1 cellular context compared by ENCODE assay signal in the genomic region with DNA sequence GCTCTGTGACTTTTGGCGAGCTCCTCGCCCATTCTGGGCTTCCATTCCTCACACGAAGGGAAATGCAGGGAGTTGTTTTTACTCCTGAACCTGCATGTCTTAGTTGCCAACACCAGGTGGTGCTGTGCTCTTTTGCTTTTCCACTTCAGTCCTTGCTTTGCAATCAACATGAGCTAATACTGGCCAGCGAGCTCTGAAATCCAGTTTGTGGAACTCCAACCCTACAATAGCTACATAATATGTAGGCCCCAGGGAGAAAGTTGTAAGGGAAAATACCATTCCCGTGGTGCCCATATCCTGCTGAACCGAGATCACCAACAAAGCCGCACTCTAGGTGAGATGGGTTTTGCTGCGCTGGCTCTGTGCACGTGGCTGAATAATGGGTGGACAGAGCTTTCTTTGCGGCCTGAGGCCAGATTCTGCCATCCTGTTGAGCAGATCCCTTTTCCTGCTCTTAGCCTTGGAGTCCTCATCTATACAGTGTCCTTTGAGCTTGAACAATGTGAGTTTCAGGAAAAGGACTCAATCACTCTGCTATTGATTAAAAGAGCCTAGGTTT.
TF ChIP-seq lines count a peak whose summit lies in the region.

No MANE protein-coding gene starts in this region.

TF ChIP-seq in K562, 482 proteins besides CTCF, POLR2A, EP300 and RAD21 (continued from another document and continues in another):
- TF ChIP-seq CSDE1 (IDR thresholded peaks at IDR 0.05) (no peak), ZNF668 (CRISPR knock-in tag; IDR thresholded peaks at IDR 0.05) (peak; percentile 82; the same call in 1 of the 2 replicates), MEIS2 (IDR thresholded peaks at IDR 0.05; ENCODE audit: partially characterized antibody) (no peak), TCF7 (IDR thresholded peaks at IDR 0.05; ENCODE audit: borderline replicate concordance) (no peak), RFX7 (CRISPR knock-in tag; IDR thresholded peaks at IDR 0.05) (no peak), GATAD2A (IDR thresholded peaks at IDR 0.05) (no peak), MCM5 (IDR thresholded peaks at IDR 0.05; ENCODE audit: low read depth) (no peak), KLF10 (CRISPR knock-in tag; IDR thresholded peaks at IDR 0.05) (no peak), FOS (IDR thresholded peaks at IDR 0.05; ENCODE audit: extremely low read depth, insufficient read length) (no peak), MTA3 (IDR thresholded peaks at IDR 0.05; ENCODE audit: borderline replicate concordance) (0 out of 2 replicates have a peak, but pooled peaks have one; percentile 58), FOSL1 (tag; conservative IDR thresholded peaks at IDR 0.05) (peak; percentile 40; the same call in 1 of the 2 replicates), NCOA1 (IDR thresholded peaks at IDR 0.05; ENCODE audit: low read depth) (no peak), ZBTB8A (IDR thresholded peaks at IDR 0.05; ENCODE audit: partially characterized antibody) (no peak), KDM4B (IDR thresholded peaks at IDR 0.05; ENCODE audit: borderline replicate concordance in 2 of 2, low read depth in 1 of 2) (no peak), GATA2 (CRISPR knock-in tag; IDR thresholded peaks at IDR 0.05) (no peak), KAT2B (IDR thresholded peaks at IDR 0.05; ENCODE audit: low read depth, low read length) (no peak), ZNF699 (CRISPR knock-in tag; IDR thresholded peaks at IDR 0.05; ENCODE audit: insufficient replicate concordance) (no peak), ZBTB17 (CRISPR knock-in tag; IDR thresholded peaks at IDR 0.05) (peak; percentile 82), RCOR1 (IDR thresholded peaks at IDR 0.05; ENCODE audit: borderline replicate concordance in 1 of 2, low read depth in 2 of 2, low read length in 2 of 2) (peak in 1 of 2 experiments; percentile 83; a peak in 1 of 4 replicates), CCNT2 (IDR thresholded peaks at IDR 0.05; ENCODE audit: borderline replicate concordance, extremely low read depth, insufficient read length, low read depth, low read length) (no peak), KLF16 (IDR thresholded peaks at IDR 0.05) (peak; percentile 65), MYBL2 (IDR thresholded peaks at IDR 0.05; ENCODE audit: low read depth) (no peak), MYBL2 (CRISPR knock-in tag; IDR thresholded peaks at IDR 0.05; ENCODE audit: borderline replicate concordance) (no peak), EGR1 (conservative IDR thresholded peaks at IDR 0.05) (no peak), PCBP2 (IDR thresholded peaks at IDR 0.05; ENCODE audit: low read depth, low read length, poor library complexity, severe bottlenecking) (no peak), BHLHE40 (IDR thresholded peaks at IDR 0.05; ENCODE audit: low read length) (0 out of 2 replicates have a peak, but pooled peaks have one; percentile 17), JUN (IDR thresholded peaks at IDR 0.05; ENCODE audit: borderline replicate concordance, low read depth, low read length) (peak; percentile 40; the same call in 1 of the 2 replicates), JUN (CRISPR knock-in tag; IDR thresholded peaks at IDR 0.05; ENCODE audit: borderline replicate concordance) (no peak), GTF2F1 (IDR thresholded peaks at IDR 0.05; ENCODE audit: low read depth, low read length) (no peak), XRCC4 (IDR thresholded peaks at IDR 0.05; ENCODE audit: extremely low read depth, insufficient read depth, insufficient read length) (no peak), ZNF316 (IDR thresholded peaks at IDR 0.05) (no peak), DMBX1 (CRISPR knock-in tag; IDR thresholded peaks at IDR 0.05; ENCODE audit: borderline replicate concordance) (peak; percentile 97), TCF3 (CRISPR knock-in tag; IDR thresholded peaks at IDR 0.05) (no peak; the same call in 1 of the 2 replicates), ZNF197 (CRISPR knock-in tag; IDR thresholded peaks at IDR 0.05; ENCODE audit: low read depth) (peak; percentile 76), CREB1 (IDR thresholded peaks at IDR 0.05) (peak; percentile 16; the same call in 1 of the 2 replicates), CREB1 (CRISPR knock-in tag; IDR thresholded peaks at IDR 0.05) (peak; percentile 55; the same call in 1 of the 2 replicates), HNRNPL (IDR thresholded peaks at IDR 0.05; ENCODE audit: low read depth, low read length) (no peak), LCOR (CRISPR knock-in tag; IDR thresholded peaks at IDR 0.05) (no peak), ZNF311 (CRISPR knock-in tag; IDR thresholded peaks at IDR 0.05) (peak; percentile 82), ZNF175 (CRISPR knock-in tag; IDR thresholded peaks at IDR 0.05; ENCODE audit: low read depth) (peak; percentile 92)
- TF ChIP-seq, protein P1, sequence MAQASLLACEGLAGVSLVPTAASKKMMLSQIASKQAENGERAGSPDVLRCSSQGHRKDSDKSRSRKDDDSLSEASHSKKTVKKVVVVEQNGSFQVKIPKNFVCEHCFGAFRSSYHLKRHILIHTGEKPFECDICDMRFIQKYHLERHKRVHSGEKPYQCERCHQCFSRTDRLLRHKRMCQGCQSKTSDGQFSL (CRISPR knock-in tag; IDR thresholded peaks at IDR 0.05), result no peak
- TF ChIP-seq, protein P1 (tag; IDR thresholded peaks at IDR 0.05), result peak in 1 of 2 experiments; percentile 35; a peak in 1 of 4 replicates
- TF ChIP-seq, protein P2, sequence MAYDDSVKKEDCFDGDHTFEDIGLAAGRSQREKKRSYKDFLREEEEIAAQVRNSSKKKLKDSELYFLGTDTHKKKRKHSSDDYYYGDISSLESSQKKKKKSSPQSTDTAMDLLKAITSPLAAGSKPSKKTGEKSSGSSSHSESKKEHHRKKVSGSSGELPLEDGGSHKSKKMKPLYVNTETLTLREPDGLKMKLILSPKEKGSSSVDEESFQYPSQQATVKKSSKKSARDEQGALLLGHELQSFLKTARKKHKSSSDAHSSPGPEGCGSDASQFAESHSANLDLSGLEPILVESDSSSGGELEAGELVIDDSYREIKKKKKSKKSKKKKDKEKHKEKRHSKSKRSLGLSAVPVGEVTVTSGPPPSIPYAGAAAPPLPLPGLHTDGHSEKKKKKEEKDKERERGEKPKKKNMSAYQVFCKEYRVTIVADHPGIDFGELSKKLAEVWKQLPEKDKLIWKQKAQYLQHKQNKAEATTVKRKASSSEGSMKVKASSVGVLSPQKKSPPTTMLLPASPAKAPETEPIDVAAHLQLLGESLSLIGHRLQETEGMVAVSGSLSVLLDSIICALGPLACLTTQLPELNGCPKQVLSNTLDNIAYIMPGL (CRISPR knock-in tag; IDR thresholded peaks at IDR 0.05), result peak; percentile 79
- TF ChIP-seq, protein P3, sequence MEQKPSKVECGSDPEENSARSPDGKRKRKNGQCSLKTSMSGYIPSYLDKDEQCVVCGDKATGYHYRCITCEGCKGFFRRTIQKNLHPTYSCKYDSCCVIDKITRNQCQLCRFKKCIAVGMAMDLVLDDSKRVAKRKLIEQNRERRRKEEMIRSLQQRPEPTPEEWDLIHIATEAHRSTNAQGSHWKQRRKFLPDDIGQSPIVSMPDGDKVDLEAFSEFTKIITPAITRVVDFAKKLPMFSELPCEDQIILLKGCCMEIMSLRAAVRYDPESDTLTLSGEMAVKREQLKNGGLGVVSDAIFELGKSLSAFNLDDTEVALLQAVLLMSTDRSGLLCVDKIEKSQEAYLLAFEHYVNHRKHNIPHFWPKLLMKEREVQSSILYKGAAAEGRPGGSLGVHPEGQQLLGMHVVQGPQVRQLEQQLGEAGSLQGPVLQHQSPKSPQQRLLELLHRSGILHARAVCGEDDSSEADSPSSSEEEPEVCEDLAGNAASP (IDR thresholded peaks at IDR 0.05), result no peak
- TF ChIP-seq, protein P4, sequence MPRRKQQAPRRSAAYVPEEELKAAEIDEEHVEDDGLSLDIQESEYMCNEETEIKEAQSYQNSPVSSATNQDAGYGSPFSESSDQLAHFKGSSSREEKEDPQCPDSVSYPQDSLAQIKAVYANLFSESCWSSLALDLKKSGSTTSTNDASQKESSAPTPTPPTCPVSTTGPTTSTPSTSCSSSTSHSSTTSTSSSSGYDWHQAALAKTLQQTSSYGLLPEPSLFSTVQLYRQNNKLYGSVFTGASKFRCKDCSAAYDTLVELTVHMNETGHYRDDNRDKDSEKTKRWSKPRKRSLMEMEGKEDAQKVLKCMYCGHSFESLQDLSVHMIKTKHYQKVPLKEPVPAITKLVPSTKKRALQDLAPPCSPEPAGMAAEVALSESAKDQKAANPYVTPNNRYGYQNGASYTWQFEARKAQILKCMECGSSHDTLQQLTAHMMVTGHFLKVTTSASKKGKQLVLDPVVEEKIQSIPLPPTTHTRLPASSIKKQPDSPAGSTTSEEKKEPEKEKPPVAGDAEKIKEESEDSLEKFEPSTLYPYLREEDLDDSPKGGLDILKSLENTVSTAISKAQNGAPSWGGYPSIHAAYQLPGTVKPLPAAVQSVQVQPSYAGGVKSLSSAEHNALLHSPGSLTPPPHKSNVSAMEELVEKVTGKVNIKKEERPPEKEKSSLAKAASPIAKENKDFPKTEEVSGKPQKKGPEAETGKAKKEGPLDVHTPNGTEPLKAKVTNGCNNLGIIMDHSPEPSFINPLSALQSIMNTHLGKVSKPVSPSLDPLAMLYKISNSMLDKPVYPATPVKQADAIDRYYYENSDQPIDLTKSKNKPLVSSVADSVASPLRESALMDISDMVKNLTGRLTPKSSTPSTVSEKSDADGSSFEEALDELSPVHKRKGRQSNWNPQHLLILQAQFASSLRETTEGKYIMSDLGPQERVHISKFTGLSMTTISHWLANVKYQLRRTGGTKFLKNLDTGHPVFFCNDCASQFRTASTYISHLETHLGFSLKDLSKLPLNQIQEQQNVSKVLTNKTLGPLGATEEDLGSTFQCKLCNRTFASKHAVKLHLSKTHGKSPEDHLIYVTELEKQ (CRISPR knock-in tag; IDR thresholded peaks at IDR 0.05), result peak; percentile 85
- TF ChIP-seq, protein P5, sequence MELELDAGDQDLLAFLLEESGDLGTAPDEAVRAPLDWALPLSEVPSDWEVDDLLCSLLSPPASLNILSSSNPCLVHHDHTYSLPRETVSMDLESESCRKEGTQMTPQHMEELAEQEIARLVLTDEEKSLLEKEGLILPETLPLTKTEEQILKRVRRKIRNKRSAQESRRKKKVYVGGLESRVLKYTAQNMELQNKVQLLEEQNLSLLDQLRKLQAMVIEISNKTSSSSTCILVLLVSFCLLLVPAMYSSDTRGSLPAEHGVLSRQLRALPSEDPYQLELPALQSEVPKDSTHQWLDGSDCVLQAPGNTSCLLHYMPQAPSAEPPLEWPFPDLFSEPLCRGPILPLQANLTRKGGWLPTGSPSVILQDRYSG (tag; conservative IDR thresholded peaks at IDR 0.05; ENCODE audit: low read depth), result 0 out of 2 replicates have a peak, but pooled peaks have one; percentile 50
- TF ChIP-seq, protein P6, sequence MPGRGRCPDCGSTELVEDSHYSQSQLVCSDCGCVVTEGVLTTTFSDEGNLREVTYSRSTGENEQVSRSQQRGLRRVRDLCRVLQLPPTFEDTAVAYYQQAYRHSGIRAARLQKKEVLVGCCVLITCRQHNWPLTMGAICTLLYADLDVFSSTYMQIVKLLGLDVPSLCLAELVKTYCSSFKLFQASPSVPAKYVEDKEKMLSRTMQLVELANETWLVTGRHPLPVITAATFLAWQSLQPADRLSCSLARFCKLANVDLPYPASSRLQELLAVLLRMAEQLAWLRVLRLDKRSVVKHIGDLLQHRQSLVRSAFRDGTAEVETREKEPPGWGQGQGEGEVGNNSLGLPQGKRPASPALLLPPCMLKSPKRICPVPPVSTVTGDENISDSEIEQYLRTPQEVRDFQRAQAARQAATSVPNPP (IDR thresholded peaks at IDR 0.05; ENCODE audit: borderline replicate concordance, insufficient read depth, insufficient read length), result no peak
- TF ChIP-seq, protein P7, sequence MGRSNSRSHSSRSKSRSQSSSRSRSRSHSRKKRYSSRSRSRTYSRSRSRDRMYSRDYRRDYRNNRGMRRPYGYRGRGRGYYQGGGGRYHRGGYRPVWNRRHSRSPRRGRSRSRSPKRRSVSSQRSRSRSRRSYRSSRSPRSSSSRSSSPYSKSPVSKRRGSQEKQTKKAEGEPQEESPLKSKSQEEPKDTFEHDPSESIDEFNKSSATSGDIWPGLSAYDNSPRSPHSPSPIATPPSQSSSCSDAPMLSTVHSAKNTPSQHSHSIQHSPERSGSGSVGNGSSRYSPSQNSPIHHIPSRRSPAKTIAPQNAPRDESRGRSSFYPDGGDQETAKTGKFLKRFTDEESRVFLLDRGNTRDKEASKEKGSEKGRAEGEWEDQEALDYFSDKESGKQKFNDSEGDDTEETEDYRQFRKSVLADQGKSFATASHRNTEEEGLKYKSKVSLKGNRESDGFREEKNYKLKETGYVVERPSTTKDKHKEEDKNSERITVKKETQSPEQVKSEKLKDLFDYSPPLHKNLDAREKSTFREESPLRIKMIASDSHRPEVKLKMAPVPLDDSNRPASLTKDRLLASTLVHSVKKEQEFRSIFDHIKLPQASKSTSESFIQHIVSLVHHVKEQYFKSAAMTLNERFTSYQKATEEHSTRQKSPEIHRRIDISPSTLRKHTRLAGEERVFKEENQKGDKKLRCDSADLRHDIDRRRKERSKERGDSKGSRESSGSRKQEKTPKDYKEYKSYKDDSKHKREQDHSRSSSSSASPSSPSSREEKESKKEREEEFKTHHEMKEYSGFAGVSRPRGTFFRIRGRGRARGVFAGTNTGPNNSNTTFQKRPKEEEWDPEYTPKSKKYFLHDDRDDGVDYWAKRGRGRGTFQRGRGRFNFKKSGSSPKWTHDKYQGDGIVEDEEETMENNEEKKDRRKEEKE (IDR thresholded peaks at IDR 0.05; ENCODE audit: borderline replicate concordance in 1 of 2, control insufficient read depth in 1 of 2, low read depth in 2 of 2, low read length in 1 of 2), result no peak
- TF ChIP-seq, protein P8, sequence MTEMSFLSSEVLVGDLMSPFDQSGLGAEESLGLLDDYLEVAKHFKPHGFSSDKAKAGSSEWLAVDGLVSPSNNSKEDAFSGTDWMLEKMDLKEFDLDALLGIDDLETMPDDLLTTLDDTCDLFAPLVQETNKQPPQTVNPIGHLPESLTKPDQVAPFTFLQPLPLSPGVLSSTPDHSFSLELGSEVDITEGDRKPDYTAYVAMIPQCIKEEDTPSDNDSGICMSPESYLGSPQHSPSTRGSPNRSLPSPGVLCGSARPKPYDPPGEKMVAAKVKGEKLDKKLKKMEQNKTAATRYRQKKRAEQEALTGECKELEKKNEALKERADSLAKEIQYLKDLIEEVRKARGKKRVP (CRISPR knock-in tag; IDR thresholded peaks at IDR 0.05), result no peak
- TF ChIP-seq, protein P9, sequence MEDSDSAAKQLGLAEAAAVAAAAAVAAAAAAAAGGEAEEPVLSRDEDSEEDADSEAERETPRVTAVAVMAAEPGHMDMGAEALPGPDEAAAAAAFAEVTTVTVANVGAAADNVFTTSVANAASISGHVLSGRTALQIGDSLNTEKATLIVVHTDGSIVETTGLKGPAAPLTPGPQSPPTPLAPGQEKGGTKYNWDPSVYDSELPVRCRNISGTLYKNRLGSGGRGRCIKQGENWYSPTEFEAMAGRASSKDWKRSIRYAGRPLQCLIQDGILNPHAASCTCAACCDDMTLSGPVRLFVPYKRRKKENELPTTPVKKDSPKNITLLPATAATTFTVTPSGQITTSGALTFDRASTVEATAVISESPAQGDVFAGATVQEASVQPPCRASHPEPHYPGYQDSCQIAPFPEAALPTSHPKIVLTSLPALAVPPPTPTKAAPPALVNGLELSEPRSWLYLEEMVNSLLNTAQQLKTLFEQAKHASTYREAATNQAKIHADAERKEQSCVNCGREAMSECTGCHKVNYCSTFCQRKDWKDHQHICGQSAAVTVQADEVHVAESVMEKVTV (CRISPR knock-in tag; IDR thresholded peaks at IDR 0.05), result peak; percentile 97
